ENCODE assay signal across 6 cellular contexts in genomic region chr1:236469466-236469865, GRCh38.
"Had no signal": no experiment of that assay in that cellular context is flagged by ENCODE, and none has a peak within 500 bp of the region (broad histone marks: within the 10 kb centered on the region; RNA-seq: fewer than 3 reads in every experiment).

No MANE protein-coding gene starts in this region.

- H3K4me3 ChIP-seq: K562 had no signal

- H3K36me3 Mint-ChIP-seq: IgD-negative memory B cell had no signal

- H3K9me3 Mint-ChIP-seq: IgD-negative memory B cell had no signal

- DNase-seq: IMR-90, KBM-7, KG1 had no signal

- H3K27ac ChIP-seq: HL-60 had no signal

- H3K27ac Mint-ChIP-seq: IgD-negative memory B cell had no signal
